8 cellular contexts compared by ENCODE assay signal in genomic region chr3:184174646-184175492, GRCh38. TPM values are rescaled to one million over a fixed set of nuclear protein-coding genes. Genes with fewer than 3 reads are reported as not detected.
DNase-seq lines count a peak whose midpoint lies in the region; ATAC-seq and TF ChIP-seq lines count a peak whose summit lies in the region.

TSS of gene AP2M1 (plus strand) at chr3:184174855. CDS start at chr3:184176994, 2,139 bp downstream.

- H3K4me1 Mint-ChIP-seq in dendritic cell treated with granulocyte-macrophage colony-stimulating factor and Interleukin-4, amounts not matched to agents 40 ng/mL and 50 ng/mL, for 4 days (ENCODE audit: low read depth): peaks cover 54% of the 10 kb centered on the region

- peak; percentile 81 to 99 (median 97) for DNase-seq in C1 segment of cervical spinal cord (lab: John Stamatoyannopoulos, UW)
- DNase-seq in NCI-H748 treated with DMSO at 0.1 percent for 48 hours (lab: John Stamatoyannopoulos, UW): peak; percentile 84
- DNase-seq in activated CD4-positive, alpha-beta T cell treated with anti-CD3 and anti-CD28 coated beads, Interleukin-2, amount 50 U/mL, for 24 hours (ENCODE audit: low read depth in 1 of 2, low spot score in 1 of 2): peak; percentile 94 to 97
- DNase-seq in left lung: peak; percentile 98 to 99
- peak; percentile 96 to 97 for DNase-seq in stimulated activated CD4-positive, alpha-beta T cell treated with anti-CD3 and anti-CD28 coated beads, Interleukin-2, amount 100 ng/mL, for 48 hours

- H3K4me3 Mint-ChIP-seq in dendritic cell treated with granulocyte-macrophage colony-stimulating factor and Interleukin-4, amounts not matched to agents 40 ng/mL and 50 ng/mL, for 4 days: peak within 1 kb of the TSS; percentile 99

- peaks cover 0 to 58% of the 10 kb centered on the region in 2 donors for H3K36me3 ChIP-seq in left lung

- H3K27me3 ChIP-seq in left lung: no peaks in the 10 kb centered on the region

- peak within 1 kb of the TSS; percentile 98 for H3K27ac Mint-ChIP-seq in dendritic cell treated with granulocyte-macrophage colony-stimulating factor and Interleukin-4, amounts not matched to agents 40 ng/mL and 50 ng/mL, for 4 days

- H3K4me1 ChIP-seq in left lung: peaks cover 19 to 47% of the 10 kb centered on the region in 2 donors

- peak within 1 kb of the TSS; percentile 95 to 99 for H3K4me3 ChIP-seq in left lung

- intact Hi-C loops in dendritic cell treated with granulocyte-macrophage colony-stimulating factor and Interleukin-4, amounts not matched to agents 40 ng/mL and 50 ng/mL, for 4 days (cut with micrococcal nuclease): loop anchor here (1.0 kb wide), 4 partner anchors 11 to 124 kb away; partner anchors contain the start of genes ABCF3, EEF1AKMT4, EIF2B5 and PSMD2
- intact Hi-C loops in left lung (cut with DNase I): no loop called here

- no peak for TF ChIP-seq CTCF in left lung (IDR thresholded peaks at IDR 0.05)

- ATAC-seq in GM19372 (IDR thresholded peaks at IDR 0.05; ENCODE audit: low read depth, unreplicated experiment): peak; percentile 98
- peak; percentile 87 for ATAC-seq in HG03558 (IDR thresholded peaks at IDR 0.05; ENCODE audit: extremely low read depth, unreplicated experiment)
- ATAC-seq in left lung: peak; percentile 94

- H3K9me3 Mint-ChIP-seq in dendritic cell treated with granulocyte-macrophage colony-stimulating factor and Interleukin-4, amounts not matched to agents 40 ng/mL and 50 ng/mL, for 4 days: no peaks in the 10 kb centered on the region

- no peaks in the 10 kb centered on the region for H3K27me3 Mint-ChIP-seq in dendritic cell treated with granulocyte-macrophage colony-stimulating factor and Interleukin-4, amounts not matched to agents 40 ng/mL and 50 ng/mL, for 4 days

- no peaks in the 10 kb centered on the region for H3K9me3 ChIP-seq in left lung

- H3K27ac ChIP-seq in left lung: peak within 1 kb of the TSS; percentile 83 to 88

- peaks cover 84% of the 10 kb centered on the region for H3K36me3 Mint-ChIP-seq in dendritic cell treated with granulocyte-macrophage colony-stimulating factor and Interleukin-4, amounts not matched to agents 40 ng/mL and 50 ng/mL, for 4 days (ENCODE audit: low read depth)

RNA-seq across cellular contexts. Expression of gene AP2M1, which starts in this region (rescaled TPM):
- total RNA-seq in left lung: 100 to 1,000 TPM; 296 to 347 TPM

Comparison
In these comparisons a context has a peak if more than half of its experiments do, and no peak if none do; other contexts are left out.
1. Peak in every context shown above with its lines: DNase-seq, ATAC-seq, H3K4me3 ChIP-seq and H3K27ac ChIP-seq.